ENCODE assay signal across 9 cellular contexts in the genomic region with DNA sequence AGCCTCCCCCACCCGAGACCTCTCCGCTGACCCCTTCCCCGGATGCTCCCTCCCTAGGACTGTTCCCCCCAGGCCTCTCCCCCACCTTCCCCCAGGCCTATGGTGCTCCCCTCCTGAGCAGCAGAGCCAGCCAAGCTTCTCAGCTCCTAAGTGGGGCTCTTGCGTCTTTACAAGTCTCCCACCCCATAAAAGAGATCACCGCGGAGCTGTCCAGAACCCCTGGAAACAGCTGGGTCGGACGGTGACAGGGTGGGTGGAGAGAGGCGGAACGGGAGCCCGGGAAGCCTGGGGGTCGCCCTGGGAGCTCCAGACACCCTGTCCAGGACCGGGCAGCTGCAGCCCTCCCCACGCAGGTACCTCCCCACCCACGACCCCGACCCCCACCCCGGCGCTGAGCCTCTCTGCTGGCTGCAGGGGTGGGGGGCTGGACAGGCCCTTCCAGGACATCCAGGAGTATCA.
A peak's percentile ranks its signal among the peaks of the same experiment; 100 is the strongest.
DNase-seq lines count a peak whose midpoint lies in the region; ATAC-seq and TF ChIP-seq lines count a peak whose summit lies in the region.
"Had no signal": no experiment of that assay in that cellular context is flagged by ENCODE, and none has a peak within 500 bp of the region (broad histone marks: within the 10 kb centered on the region; RNA-seq: fewer than 3 reads in every experiment).

No MANE protein-coding gene starts in this region.

- H3K4me3 ChIP-seq in duodenal mucosa (ENCODE audit: low read depth in 1 of 2, low read length in 2 of 2) (no peak overlapping the region), mucosa of descending colon (no peak overlapping the region), tibial nerve (peak overlapping the region; percentile 34 to 61 (median 52))

- no peaks in the 10 kb centered on the region for H3K36me3 ChIP-seq in duodenal mucosa (ENCODE audit: control insufficient read depth in 1 of 2, insufficient read depth in 2 of 2, low read length in 2 of 2)
- H3K36me3 ChIP-seq in mucosa of descending colon (ENCODE audit: low read depth): no peaks in the 10 kb centered on the region
- no peaks in the 10 kb centered on the region for H3K36me3 ChIP-seq in tibial nerve

- peaks cover 0 to 8% of the 10 kb centered on the region in 2 donors for H3K4me1 ChIP-seq in duodenal mucosa (ENCODE audit: control insufficient read depth in 1 of 2, insufficient read depth in 2 of 2, low read length in 2 of 2)
- H3K4me1 ChIP-seq in mucosa of descending colon (ENCODE audit: low read depth): no peaks in the 10 kb centered on the region
- peaks cover 0 to 53% (median 21%) of the 10 kb centered on the region in 4 donors for H3K4me1 ChIP-seq in tibial nerve

- 6 to 11% methylated on average over 13 to 18 of the region's 18 CpGs for WGBS in tibial nerve, 2 donors

- H3K27ac ChIP-seq in duodenal mucosa (ENCODE audit: low read depth, low read length) (peak overlapping the region; percentile 66), tibial nerve (peak overlapping the region; percentile 72 to 96 (median 91))

- H3K27me3 ChIP-seq in duodenal mucosa (ENCODE audit: control insufficient read depth in 1 of 2, insufficient read depth in 2 of 2, low read length in 2 of 2): no peaks in the 10 kb centered on the region
- H3K27me3 ChIP-seq in tibial nerve: peaks cover 2 to 11% of the 10 kb centered on the region in 2 donors

- no peak for TF ChIP-seq EP300 in tibial nerve (IDR thresholded peaks at IDR 0.05)

- TF ChIP-seq POLR2A in tibial nerve (IDR thresholded peaks at IDR 0.05): no peak

- peak overlapping the region in 1 of 2 donors; percentile 59 for H3K9ac ChIP-seq in duodenal mucosa (ENCODE audit: low read depth in 1 of 2, low read length in 2 of 2)

- no peak for ATAC-seq in mucosa of descending colon
- no peak for ATAC-seq in GM21447 (IDR thresholded peaks at IDR 0.05; ENCODE audit: unreplicated experiment)
- no peak for ATAC-seq in GM21526 (IDR thresholded peaks at IDR 0.05; ENCODE audit: low FRiP score, unreplicated experiment)

- DNase-seq in activated CD8-positive, alpha-beta memory T cell treated with anti-CD3 and anti-CD28 coated beads, Interleukin-2, amount 50 U/mL, for 48 hours: peak; percentile 50
- DNase-seq in activated CD8-positive, alpha-beta memory T cell treated with anti-CD3 and anti-CD28 coated beads, Interleukin-2, amount 50 U/mL, for 4 hours: no peak
- peak in 2 of 3 donors; percentile 29 to 47 for DNase-seq in mucosa of descending colon
- DNase-seq in tibial nerve (ENCODE audit: low spot score in 2 of 2): peak in 1 of 2 donors; percentile 10
- no peak for DNase-seq in Kasumi-1 (lab: John Stamatoyannopoulos, UW)
- DNase-seq: NCI-H1436 treated with DMSO at 0.1 percent for 48 hours had no signal

- intact Hi-C loops in mucosa of descending colon (cut with DNase I, micrococcal nuclease): no loop called here

- H3K9me3 ChIP-seq in duodenal mucosa (ENCODE audit: control insufficient read depth in 1 of 2, low read length in 2 of 2) (no peaks in the 10 kb centered on the region), mucosa of descending colon (no peaks in the 10 kb centered on the region), tibial nerve (no peaks in the 10 kb centered on the region)

- TF ChIP-seq CTCF in mucosa of descending colon (IDR thresholded peaks at IDR 0.05): no peak
- no peak for TF ChIP-seq CTCF in tibial nerve (IDR thresholded peaks at IDR 0.05)

Comparison
In these comparisons a context has a peak if more than half of its experiments do, and no peak if none do; other contexts are left out.
1. DNase-seq: peak in activated CD8-positive, alpha-beta memory T cell treated with anti-CD3 and anti-CD28 coated beads, Interleukin-2, amount 50 U/mL, for 48 hours (single experiment) and mucosa of descending colon (2 of 3); none in activated CD8-positive, alpha-beta memory T cell treated with anti-CD3 and anti-CD28 coated beads, Interleukin-2, amount 50 U/mL, for 4 hours (single experiment) and Kasumi-1 (0 of 2).
2. H3K4me3 ChIP-seq: peak in tibial nerve (4 of 4); none in duodenal mucosa (0 of 2) and mucosa of descending colon (single experiment).